ENCODE assay signal across 22 cellular contexts in the genomic region with DNA sequence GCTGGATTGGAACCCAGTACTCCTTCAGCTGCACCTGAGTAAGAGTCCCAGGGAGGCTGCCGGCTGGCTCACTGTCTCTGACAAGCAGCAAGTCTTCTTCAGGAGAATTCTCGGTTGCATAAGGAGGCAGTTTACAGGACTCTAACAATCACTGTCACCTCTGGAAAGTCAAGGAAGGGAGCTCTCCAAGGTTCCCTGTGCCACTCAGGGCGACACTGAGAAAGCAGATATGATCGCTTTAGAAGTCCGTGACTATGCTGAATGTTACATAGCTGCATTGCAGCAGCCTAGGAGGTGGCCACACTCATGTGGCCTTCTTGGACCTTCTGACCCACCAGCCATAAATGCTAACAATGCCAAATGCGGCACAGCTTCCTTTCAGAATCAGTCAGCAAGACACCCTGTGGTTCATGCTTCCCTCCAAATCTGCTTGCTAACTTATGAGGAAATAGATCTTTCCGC.
DNase-seq lines count a peak whose midpoint lies in the region; ATAC-seq lines count a peak whose summit lies in the region.
"Had no signal": no experiment of that assay in that cellular context is flagged by ENCODE, and none has a peak within 500 bp of the region (broad histone marks: within the 10 kb centered on the region; RNA-seq: fewer than 3 reads in every experiment).

No MANE protein-coding gene starts in this region.

- ATAC-seq in HG03159 (IDR thresholded peaks at IDR 0.05; ENCODE audit: unreplicated experiment), result no peak
- ATAC-seq: activated CD8-positive, alpha-beta memory T cell treated with anti-CD3 and anti-CD28 coated beads, Interleukin-2, amount 10 ng/mL, durations not matched to agents 7 days and 5 days; esophagus mucosa; left ventricle myocardium superior had no signal

- no peaks in the 10 kb centered on the region for H3K9me3 Mint-ChIP-seq in immature natural killer cell
- H3K9me3 Mint-ChIP-seq: CD14-positive monocyte; stimulated activated naive CD8-positive, alpha-beta T cell treated with anti-CD3 and anti-CD28 coated beads, Interleukin-15, Interleukin-2, amounts not matched to agents 100 ng/mL and 50 ng/mL, for 24 hours had no signal

- DNase-seq in NOMO-1 treated with DMSO at 0.1 percent for 48 hours (lab: John Stamatoyannopoulos, UW; ENCODE audit: unreplicated experiment) (peak; percentile 41), NOMO-1 treated with dmso at 0.1 percent for 144 hours (lab: John Stamatoyannopoulos, UW; ENCODE audit: unreplicated experiment) (no peak), Kasumi-1 (lab: John Stamatoyannopoulos, UW) (peak; percentile 21 to 24), cerebellar cortex (ENCODE audit: low spot score) (peak; percentile 34), pons (ENCODE audit: low spot score) (peak; percentile 58), T1000 (lab: John Stamatoyannopoulos, UW) (no peak), immature natural killer cell (no peak)
- DNase-seq: 8988T; activated CD4-positive, alpha-beta T cell treated with anti-CD3 and anti-CD28 coated beads for 1 hour; activated CD8-positive, alpha-beta memory T cell treated with anti-CD3 and anti-CD28 coated beads, Interleukin-2, amount 10 ng/mL, durations not matched to agents 7 days and 5 days; activated gamma-delta T cell; left ventricle myocardium superior; MG63; NCI-H187 treated with DMSO at 0.1 percent for 48 hours; NCI-H510A treated with DMSO at 0.1 percent for 48 hours; occipital lobe; SIG-M5; transverse colon had no signal

- H3K4me3 Mint-ChIP-seq in immature natural killer cell, result no peak overlapping the region
- H3K4me3 Mint-ChIP-seq: activated CD8-positive, alpha-beta memory T cell treated with anti-CD3 and anti-CD28 coated beads, Interleukin-2, amount 10 ng/mL, durations not matched to agents 7 days and 5 days; stimulated activated naive CD8-positive, alpha-beta T cell treated with anti-CD3 and anti-CD28 coated beads, Interleukin-15, Interleukin-2, amounts not matched to agents 100 ng/mL and 50 ng/mL, for 24 hours had no signal

- peaks cover 21 to 33% of the 10 kb centered on the region in 2 donors for H3K4me1 Mint-ChIP-seq in immature natural killer cell

- H3K27ac Mint-ChIP-seq in immature natural killer cell, result no peak overlapping the region
- H3K27ac Mint-ChIP-seq: activated CD8-positive, alpha-beta memory T cell treated with anti-CD3 and anti-CD28 coated beads, Interleukin-2, amount 10 ng/mL, durations not matched to agents 7 days and 5 days; stimulated activated naive CD8-positive, alpha-beta T cell treated with anti-CD3 and anti-CD28 coated beads, Interleukin-15, Interleukin-2, amounts not matched to agents 100 ng/mL and 50 ng/mL, for 24 hours had no signal

- H3K27me3 Mint-ChIP-seq in immature natural killer cell (ENCODE audit: low read depth in 3 of 3), result no peaks in the 10 kb centered on the region
- H3K27me3 Mint-ChIP-seq: stimulated activated naive CD8-positive, alpha-beta T cell treated with anti-CD3 and anti-CD28 coated beads, Interleukin-15, Interleukin-2, amounts not matched to agents 100 ng/mL and 50 ng/mL, for 24 hours had no signal

- H3K36me3 Mint-ChIP-seq in immature natural killer cell, result peaks cover 2 to 12% (median 5%) of the 10 kb centered on the region in 3 donors
- H3K36me3 Mint-ChIP-seq: activated CD8-positive, alpha-beta memory T cell treated with anti-CD3 and anti-CD28 coated beads, Interleukin-2, amount 10 ng/mL, durations not matched to agents 7 days and 5 days had no signal

Comparison
In these comparisons a context has a peak if more than half of its experiments do, and no peak if none do; other contexts are left out.
1. DNase-seq: peak in NOMO-1 treated with DMSO at 0.1 percent for 48 hours (single experiment), Kasumi-1 (2 of 2), cerebellar cortex (single experiment) and pons (single experiment); none in NOMO-1 treated with dmso at 0.1 percent for 144 hours (single experiment), T1000 (single experiment) and immature natural killer cell (0 of 3).